ENCODE assay signal across 1 cellular context in genomic region chr6:33248932-33249731, GRCh38.
TF ChIP-seq lines count a peak whose summit lies in the region.

No MANE protein-coding gene starts in this region.

TF ChIP-seq in K562, 482 proteins besides CTCF, POLR2A, EP300 and RAD21 (continued from another document and continues in another):
- TF ChIP-seq RERE (CRISPR knock-in tag; IDR thresholded peaks at IDR 0.05; ENCODE audit: borderline replicate concordance) (no peak), NKRF (IDR thresholded peaks at IDR 0.05; ENCODE audit: borderline replicate concordance) (0 out of 2 replicates have a peak, but pooled peaks have one; percentile 1), ZNF408 (CRISPR knock-in tag; IDR thresholded peaks at IDR 0.05; ENCODE audit: low read depth) (no peak), HIVEP1 (CRISPR knock-in tag; IDR thresholded peaks at IDR 0.05) (no peak), ZFP36 (IDR thresholded peaks at IDR 0.05; ENCODE audit: low read depth, low read length, partially characterized antibody) (no peak), SP2 (IDR thresholded peaks at IDR 0.05; ENCODE audit: extremely low read depth, low read depth, low read length, poor library complexity, severe bottlenecking) (peak; percentile 47), STAT6 (CRISPR knock-in tag; IDR thresholded peaks at IDR 0.05) (0 out of 2 replicates have a peak, but pooled peaks have one; percentile 91), WHSC1 (IDR thresholded peaks at IDR 0.05; ENCODE audit: low read length) (no peak), HMG20A (CRISPR knock-in tag; conservative IDR thresholded peaks at IDR 0.05) (no peak), ZNF143 (CRISPR knock-in tag; IDR thresholded peaks at IDR 0.05) (no peak), CEBPB (tag; IDR thresholded peaks at IDR 0.05) (peak; percentile 49; the same call in 1 of the 2 replicates), KAT7 (CRISPR knock-in tag; IDR thresholded peaks at IDR 0.05; ENCODE audit: borderline replicate concordance) (no peak; the same call in 1 of the 2 replicates), ZKSCAN8 (CRISPR knock-in tag; IDR thresholded peaks at IDR 0.05) (no peak), BCLAF1 (IDR thresholded peaks at IDR 0.05; ENCODE audit: borderline replicate concordance in 1 of 2, control insufficient read depth in 1 of 2, low read depth in 2 of 2, low read length in 1 of 2) (0 out of 4 replicates have a peak, but pooled peaks of 1 of the 2 experiments have one; percentile 42), RBM25 (IDR thresholded peaks at IDR 0.05; ENCODE audit: low read depth, low read length, severe bottlenecking) (no peak), ZNF668 (CRISPR knock-in tag; IDR thresholded peaks at IDR 0.05) (no peak; the same call in 1 of the 2 replicates), RFX1 (IDR thresholded peaks at IDR 0.05) (no peak; the same call in 1 of the 2 replicates), KHSRP (IDR thresholded peaks at IDR 0.05) (no peak), ZBTB12 (CRISPR knock-in tag; IDR thresholded peaks at IDR 0.05) (no peak), HMBOX1 (IDR thresholded peaks at IDR 0.05) (peak; percentile 46; the same call in 1 of the 2 replicates), MAFG (tag; conservative IDR thresholded peaks at IDR 0.05) (peak; percentile 81), KAT2B (IDR thresholded peaks at IDR 0.05; ENCODE audit: low read depth, low read length) (no peak), CBFB (CRISPR knock-in tag; IDR thresholded peaks at IDR 0.05) (no peak), CSDE1 (IDR thresholded peaks at IDR 0.05) (0 out of 4 replicates have a peak, but pooled peaks of 1 of the 2 experiments have one; percentile 28), ZBTB34 (CRISPR knock-in tag; IDR thresholded peaks at IDR 0.05) (no peak), ZNF830 (CRISPR knock-in tag; IDR thresholded peaks at IDR 0.05) (0 out of 2 replicates have a peak, but pooled peaks have one; percentile 57), ZFP91 (CRISPR knock-in tag; IDR thresholded peaks at IDR 0.05) (no peak), FOS (IDR thresholded peaks at IDR 0.05; ENCODE audit: extremely low read depth, insufficient read length) (peak; percentile 73), PRPF4 (IDR thresholded peaks at IDR 0.05; ENCODE audit: insufficient read depth, low read depth, low read length, poor library complexity, severe bottlenecking) (no peak)
